Comparison of ENCODE assay signal across 9 cellular contexts in genomic region chr5:160470437-160471341, GRCh38. TPM values are rescaled to one million over a fixed set of nuclear protein-coding genes. Genes with fewer than 3 reads are reported as not detected.
DNase-seq lines count a peak whose midpoint lies in the region; ATAC-seq and TF ChIP-seq lines count a peak whose summit lies in the region.
"Had no signal": no experiment of that assay in that cellular context is flagged by ENCODE, and none has a peak within 500 bp of the region (broad histone marks: within the 10 kb centered on the region; RNA-seq: fewer than 3 reads in every experiment).

No MANE protein-coding gene starts in this region.

- H3K4me3 Mint-ChIP-seq in Calu3 (ENCODE audit: low read depth, unreplicated experiment) (peak overlapping the region; percentile 89), endodermal cell (no peak overlapping the region)
- peak overlapping the region; percentile 97 for H3K4me3 Mint-ChIP-seq in activated naive CD8-positive, alpha-beta T cell treated with anti-CD3 and anti-CD28 coated beads, Interleukin-2, amount 50 U/mL, for 24 hours

- no peak overlapping the region for H3K9ac ChIP-seq in endodermal cell (ENCODE audit: extremely low read depth, low read length, poor library complexity, severe bottlenecking)

- TF ChIP-seq CTCF in Calu3 (IDR thresholded peaks at IDR 0.05; ENCODE audit: unreplicated experiment) (no peak), endodermal cell (conservative IDR thresholded peaks at IDR 0.05) (no peak)

- peaks cover 8% of the 10 kb centered on the region for H3K27me3 ChIP-seq in mononuclear cell (ENCODE audit: insufficient read depth, low read length)
- no peaks in the 10 kb centered on the region for H3K27me3 ChIP-seq in endodermal cell (ENCODE audit: control insufficient read depth, insufficient read depth, low read length, poor library complexity, severe bottlenecking)

- ATAC-seq in activated naive CD8-positive, alpha-beta T cell treated with anti-CD3 and anti-CD28 coated beads, Interleukin-2, amount 50 U/mL, for 24 hours: no peak
- ATAC-seq in HG03521 (IDR thresholded peaks at IDR 0.05; ENCODE audit: unreplicated experiment): no peak
- no peak for ATAC-seq in HG02571 (IDR thresholded peaks at IDR 0.05; ENCODE audit: unreplicated experiment)

- DNase-seq in Calu3: peak; percentile 24
- peak; percentile 35 to 40 for DNase-seq in Kasumi-1 (lab: John Stamatoyannopoulos, UW)
- DNase-seq in activated naive CD8-positive, alpha-beta T cell treated with anti-CD3 and anti-CD28 coated beads, Interleukin-2, amount 50 U/mL, for 24 hours: no peak
- no peak for DNase-seq in globus pallidus (ENCODE audit: low spot score)
- no peak for DNase-seq in endodermal cell
- DNase-seq: amygdala had no signal

- H3K4me1 Mint-ChIP-seq in Calu3 (ENCODE audit: low read depth, unreplicated experiment) (peaks cover 92% of the 10 kb centered on the region), endodermal cell (peaks cover 12% of the 10 kb centered on the region)
- H3K4me1 Mint-ChIP-seq in activated naive CD8-positive, alpha-beta T cell treated with anti-CD3 and anti-CD28 coated beads, Interleukin-2, amount 50 U/mL, for 24 hours: peaks cover 80% of the 10 kb centered on the region

- CTCF ChIA-PET in Calu3 (lab: Charles Lee): interaction anchor here (0.7 kb wide), 1 partner anchor 32 kb away, joined by 4 read pairs; no protein-coding TSS in a partner anchor

- intact Hi-C loops in Calu3 (cut with micrococcal nuclease; ENCODE audit: unreplicated experiment): no loop called here

- H3K27ac Mint-ChIP-seq in Calu3 (ENCODE audit: unreplicated experiment) (peak overlapping the region; percentile 95), endodermal cell (no peak overlapping the region)
- H3K27ac Mint-ChIP-seq in activated naive CD8-positive, alpha-beta T cell treated with anti-CD3 and anti-CD28 coated beads, Interleukin-2, amount 50 U/mL, for 24 hours: peak overlapping the region; percentile 98

- no peaks in the 10 kb centered on the region for H3K9me3 ChIP-seq in mononuclear cell (ENCODE audit: low read depth, low read length)
- H3K9me3 ChIP-seq in endodermal cell (ENCODE audit: control insufficient read depth, low read length): no peaks in the 10 kb centered on the region

- no TSS peak for BruUV-seq in Calu3 (replicated peaks; lab: Mats Ljungman, UMichigan)

- no peak overlapping the region for H3K27ac ChIP-seq in endodermal cell (ENCODE audit: low read depth, low read length)

- H3K9me3 Mint-ChIP-seq in Calu3 (ENCODE audit: low read depth, unreplicated experiment): no peaks in the 10 kb centered on the region
- no peaks in the 10 kb centered on the region for H3K9me3 Mint-ChIP-seq in activated naive CD8-positive, alpha-beta T cell treated with anti-CD3 and anti-CD28 coated beads, Interleukin-2, amount 50 U/mL, for 24 hours
- H3K9me3 Mint-ChIP-seq in endodermal cell: no peaks in the 10 kb centered on the region

- H3K27me3 Mint-ChIP-seq in Calu3 (ENCODE audit: unreplicated experiment): no peaks in the 10 kb centered on the region
- H3K27me3 Mint-ChIP-seq in activated naive CD8-positive, alpha-beta T cell treated with anti-CD3 and anti-CD28 coated beads, Interleukin-2, amount 50 U/mL, for 24 hours: no peaks in the 10 kb centered on the region
- peaks cover 11% of the 10 kb centered on the region for H3K27me3 Mint-ChIP-seq in endodermal cell (ENCODE audit: insufficient read depth)

- H3K36me3 Mint-ChIP-seq in Calu3 (ENCODE audit: insufficient read depth, unreplicated experiment): peaks cover 57% of the 10 kb centered on the region
- H3K36me3 Mint-ChIP-seq in activated naive CD8-positive, alpha-beta T cell treated with anti-CD3 and anti-CD28 coated beads, Interleukin-2, amount 50 U/mL, for 24 hours (ENCODE audit: low read depth): peaks cover 59% of the 10 kb centered on the region
- H3K36me3 Mint-ChIP-seq in endodermal cell (ENCODE audit: low read depth): no peaks in the 10 kb centered on the region

- peak overlapping the region; percentile 24 for H3K4me3 ChIP-seq in mononuclear cell (ENCODE audit: low read length)
- no peak overlapping the region for H3K4me3 ChIP-seq in endodermal cell (ENCODE audit: low read length)

- 76 to 93% methylated on average over 4 to 7 of the region's 7 CpGs for WGBS in endodermal cell (ENCODE audit: insufficient coverage in 1 of 2, insufficient read length in 1 of 2), 2 experiments

- no peaks in the 10 kb centered on the region for H3K36me3 ChIP-seq in endodermal cell (ENCODE audit: control insufficient read depth, insufficient read depth, low read length)

- H3K4me1 ChIP-seq in mononuclear cell (ENCODE audit: insufficient read depth, low read length) (peaks cover 53% of the 10 kb centered on the region), endodermal cell (ENCODE audit: control insufficient read depth, insufficient read depth, low read length) (no peaks in the 10 kb centered on the region)

RNA-seq across cellular contexts. Expression of gene PTTG1, which starts 49.0 kb away (rescaled TPM):
- 144 and 184 TPM in 2 replicates for total RNA-seq in Calu3 (2022)
- 17.0 TPM for total RNA-seq in mononuclear cell
- 100 to 1,000 TPM; 121 to 162 TPM for total RNA-seq in endodermal cell
- polyA plus RNA-seq in endodermal cell (2013, experiment 1 of 2): 372 TPM
- 366 TPM for polyA plus RNA-seq in endodermal cell (2013, experiment 2 of 2)

RNA-seq across cellular contexts. Expression of gene SLU7, which starts 51.8 kb away (rescaled TPM):
- total RNA-seq in Calu3 (2022): 62.8 and 71.2 TPM in 2 replicates
- total RNA-seq in mononuclear cell: 129 TPM
- total RNA-seq in endodermal cell: 10 to 100 TPM; 36.8 to 47.5 TPM
- polyA plus RNA-seq in endodermal cell (2013, experiment 1 of 2): 36.7 TPM
- 41.6 TPM for polyA plus RNA-seq in endodermal cell (2013, experiment 2 of 2)

Comparison
In these comparisons a context has a peak if more than half of its experiments do, and no peak if none do; other contexts are left out.
1. DNase-seq: peak in Calu3 (single experiment) and Kasumi-1 (2 of 2); none in activated naive CD8-positive, alpha-beta T cell treated with anti-CD3 and anti-CD28 coated beads, Interleukin-2, amount 50 U/mL, for 24 hours (single experiment), globus pallidus (single experiment) and endodermal cell (single experiment).